In the genomic region with DNA sequence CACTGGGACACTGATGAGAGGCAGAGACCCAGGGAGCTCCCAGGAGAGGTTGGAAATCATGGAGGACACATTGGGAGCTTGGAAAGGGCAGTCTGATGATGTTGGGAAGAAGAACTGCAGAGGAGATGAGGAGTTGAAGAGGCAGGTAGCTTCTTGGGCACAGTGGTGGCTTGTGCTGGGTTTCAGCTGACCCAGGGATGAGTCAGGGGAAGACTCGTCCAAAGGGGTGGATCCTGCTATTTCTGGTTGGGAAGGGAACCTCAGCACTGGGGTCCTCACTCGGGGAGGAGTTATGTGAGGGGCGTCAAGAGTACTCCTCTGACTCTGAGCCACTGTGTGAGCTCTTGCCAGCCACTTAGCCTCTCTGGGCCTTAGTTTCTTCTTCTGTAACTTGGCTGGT, we compare ENCODE assay signal across 27 cellular contexts. TPM values are rescaled to one million over a fixed set of nuclear protein-coding genes. Genes with fewer than 3 reads are reported as not detected.
DNase-seq lines count a peak whose midpoint lies in the region; ATAC-seq, FAIRE-seq and TF ChIP-seq lines count a peak whose summit lies in the region.
"Had no signal": no experiment of that assay in that cellular context is flagged by ENCODE, and none has a peak within 500 bp of the region (broad histone marks: within the 10 kb centered on the region; RNA-seq: fewer than 3 reads in every experiment).

No MANE protein-coding gene starts in this region.

- TF ChIP-seq CTCF in H1 (IDR thresholded peaks at IDR 0.05; ENCODE audit: control extremely low read depth in 1 of 3, insufficient read depth in 1 of 3, low read depth in 1 of 3, low read length in 3 of 3) (no peak), osteoblast (IDR thresholded peaks at IDR 0.05; ENCODE audit: extremely low read depth, low read depth, low read length) (no peak), MCF 10A (IDR thresholded peaks at IDR 0.05; ENCODE audit: unreplicated experiment) (no peak)

- CTCF ChIA-PET in H1 (lab: Charles Lee; ENCODE audit: partially characterized antibody) = interaction anchor here (1.1 to 27.8 kb wide), 8 partner anchors 9 to 104 kb away, joined by 3 to 664 read pairs (median 5); a partner anchor contains a TSS
- CTCF ChIA-PET in MCF 10A (lab: Yijun Ruan, JAX) = interaction anchor here (0.5 to 3.4 kb wide), 9 partner anchors 9 to 118 kb away, joined by 3 to 13 read pairs (median 4); a partner anchor contains a TSS

- no peak overlapping the region for H3K4ac ChIP-seq in H1 (replicated peaks; ENCODE audit: insufficient read length, low read depth, low read length)

- H3K9me3 ChIP-seq in GM23248 (ENCODE audit: low read depth) (no peaks in the 10 kb centered on the region), H1 (ENCODE audit: insufficient read depth in 2 of 2, low read depth in 1 of 2, low read length in 1 of 2) (no peaks in the 10 kb centered on the region), osteoblast (ENCODE audit: low read depth, low read length) (no peaks in the 10 kb centered on the region)

- no peak for ATAC-seq in activated CD4-positive, CD25-positive, alpha-beta regulatory T cell treated with anti-CD3 and anti-CD28 coated beads, Interleukin-2, amount 50 U/mL, for 24 hours

- no peak overlapping the region for H4K8ac ChIP-seq in H1 (ENCODE audit: extremely low read depth, insufficient read depth, low read length)

- no peaks in the 10 kb centered on the region for H3K4me1 Mint-ChIP-seq in MCF 10A (ENCODE audit: insufficient read depth, unreplicated experiment)

- H2AFZ ChIP-seq in GM23248 = no peak overlapping the region
- no peak overlapping the region for H2AFZ ChIP-seq in H1 (ENCODE audit: low read length)
- H2AFZ ChIP-seq in osteoblast (ENCODE audit: low read length) = no peak overlapping the region

- no peak overlapping the region for H4K5ac ChIP-seq in H1 (ENCODE audit: insufficient read length, low read depth, low read length)

- no peak overlapping the region for H3K14ac ChIP-seq in H1 (ENCODE audit: insufficient read length)

- POLR2A ChIA-PET in H1 (lab: Charles Lee; ENCODE audit: partially characterized antibody) (interaction anchor here (0.6 to 1.1 kb wide), 2 partner anchors 12 to 85 kb away, joined by 3 read pairs; a partner anchor contains a TSS), MCF 10A (lab: Yijun Ruan, JAX) (no interaction called here)

- no peak overlapping the region for H2BK15ac ChIP-seq in H1 (ENCODE audit: low read length)

- H3K23me2 ChIP-seq in H1 (ENCODE audit: low read depth, low read length) = no peaks in the 10 kb centered on the region; the same call in 1 of the 2 replicates

- no peak overlapping the region for H2BK5ac ChIP-seq in H1 (ENCODE audit: low read depth, low read length)

- H3K23ac ChIP-seq in H1 (ENCODE audit: insufficient read length) = no peak overlapping the region

- TF ChIP-seq POLR2A in H1 (IDR thresholded peaks at IDR 0.05; ENCODE audit: control extremely low read depth in 1 of 2, low read depth in 2 of 2, low read length in 2 of 2) = no peak

- H3F3A ChIP-seq in GM23248 (ENCODE audit: insufficient read depth) = no peaks in the 10 kb centered on the region

- no TSS peak for BruUV-seq in MCF 10A (replicated peaks; lab: Mats Ljungman, UMichigan)

- intact Hi-C loops in MCF 10A (cut with micrococcal nuclease) = no loop called here

- H3K27me3 ChIP-seq in GM23248 (replicated peaks; ENCODE audit: insufficient read depth) (no peaks in the 10 kb centered on the region; the same call in 1 of the 2 replicates), H1 (replicated peaks in 1 of 4; ENCODE audit: control insufficient read depth in 3 of 4, extremely low read depth in 1 of 4, insufficient read depth in 3 of 4, low read length in 3 of 4) (peaks cover 0 to 30% (median 17%) of the 10 kb centered on the region in 4 experiments; a peak in 6 of 7 replicates), osteoblast (ENCODE audit: insufficient read depth, low read length) (no peaks in the 10 kb centered on the region)

- H3K56ac ChIP-seq in H1 (replicated peaks; ENCODE audit: insufficient read length, low read depth, low read length) = no peak overlapping the region

- no peak overlapping the region for H3K4me3 ChIP-seq in GM23248
- no peak overlapping the region for H3K4me3 ChIP-seq in H1 (ENCODE audit: extremely low read depth in 1 of 4, insufficient read depth in 2 of 4, low read depth in 3 of 4, low read length in 4 of 4)
- H3K4me3 ChIP-seq in osteoblast (ENCODE audit: insufficient read depth, low read length) = no peak overlapping the region
- H3K4me3 ChIP-seq: GM12878 had no signal

- H3K79me2 ChIP-seq in GM23248 (ENCODE audit: insufficient read depth) (no peaks in the 10 kb centered on the region), H1 (ENCODE audit: control insufficient read depth in 1 of 2, insufficient read depth in 2 of 2, low read length in 2 of 2) (no peaks in the 10 kb centered on the region), osteoblast (ENCODE audit: insufficient read depth, low read length) (no peaks in the 10 kb centered on the region)

- H3K9me2 ChIP-seq in GM23248 (ENCODE audit: insufficient read depth) = no peaks in the 10 kb centered on the region

- no peak for TF ChIP-seq EP300 in H1 (IDR thresholded peaks at IDR 0.05; ENCODE audit: borderline replicate concordance in 1 of 2, low read depth in 2 of 2, low read length in 2 of 2)

- H3K18ac ChIP-seq in H1 (ENCODE audit: extremely low read depth, low read length) = no peak overlapping the region

- no peaks in the 10 kb centered on the region for H3K9me3 Mint-ChIP-seq in MCF 10A (ENCODE audit: unreplicated experiment)
- H3K9me3 Mint-ChIP-seq: CD8-positive, alpha-beta memory T cell had no signal

- no peak overlapping the region for H3K4me2 ChIP-seq in GM23248 (ENCODE audit: unreplicated experiment)
- no peak overlapping the region for H3K4me2 ChIP-seq in H1 (ENCODE audit: insufficient read depth in 1 of 2, low read depth in 2 of 2, low read length in 2 of 2)
- no peak overlapping the region for H3K4me2 ChIP-seq in osteoblast (ENCODE audit: insufficient read depth, low read length)

- no peak for TF ChIP-seq RAD21 in H1 (IDR thresholded peaks at IDR 0.05 in 1 of 2, conservative IDR thresholded peaks at IDR 0.05 in 1 of 2; ENCODE audit: low read depth in 2 of 2, low read length in 2 of 2)

- H3K4me1 ChIP-seq in GM23248 (ENCODE audit: insufficient read depth) = no peaks in the 10 kb centered on the region
- no peaks in the 10 kb centered on the region for H3K4me1 ChIP-seq in H1 (replicated peaks in 1 of 4; ENCODE audit: control insufficient read depth in 3 of 4, insufficient read depth in 4 of 4, low read length in 3 of 4)
- H3K4me1 ChIP-seq in osteoblast (ENCODE audit: insufficient read depth, low read length) = no peaks in the 10 kb centered on the region

- 10% methylated on average over 3 of the region's 3 CpGs for WGBS in GM23248 (ENCODE audit: low coverage in 1 of 2, low lambda C conversion rate in 2 of 2, missing lambda C conversion rate in 2 of 2), 2 experiments
- WGBS in H1 (ENCODE audit: extremely low coverage in 1 of 2, insufficient coverage in 1 of 2, insufficient read length in 1 of 2, insufficient replicate concordance in 2 of 2, low coverage in 1 of 2, low lambda C conversion rate in 2 of 2, missing lambda C conversion rate in 1 of 2), 2 experiments = 73% methylated on average over 3 of the region's 3 CpGs; no CpG with 5 or more reads in 1 of the 2 experiments

- H4K91ac ChIP-seq in H1 (replicated peaks; ENCODE audit: insufficient read length, low read length) = no peak overlapping the region

- H3K27me3 Mint-ChIP-seq in MCF 10A (ENCODE audit: insufficient read depth, unreplicated experiment) = peaks cover 23% of the 10 kb centered on the region

- H4K20me1 ChIP-seq in GM23248 (ENCODE audit: insufficient read depth) (no peaks in the 10 kb centered on the region), H1 (replicated peaks in 1 of 2; ENCODE audit: control insufficient read depth in 1 of 2, insufficient read depth in 2 of 2, low read length in 2 of 2) (no peaks in the 10 kb centered on the region), osteoblast (ENCODE audit: insufficient read depth, low read length) (peaks cover 4% of the 10 kb centered on the region)

- no peak overlapping the region for H3K4me3 Mint-ChIP-seq in MCF 10A (ENCODE audit: unreplicated experiment)
- H3K4me3 Mint-ChIP-seq: B cell, CD14-positive monocyte had no signal

- no peak overlapping the region for H2BK120ac ChIP-seq in H1 (replicated peaks; ENCODE audit: low read depth, low read length)

- 0 out of 2 replicates have a peak overlapping the region, but pooled peaks have one; percentile 17 for H2BK12ac ChIP-seq in H1 (ENCODE audit: low read depth, low read length)

- H3K79me1 ChIP-seq in H1 (ENCODE audit: low read depth, low read length) = no peaks in the 10 kb centered on the region

- no peak overlapping the region for H2BK20ac ChIP-seq in H1 (ENCODE audit: low read length)

- no peak overlapping the region for H3K27ac ChIP-seq in GM23248
- H3K27ac ChIP-seq in H1 (ENCODE audit: low read depth, low read length) = no peak overlapping the region
- H3K27ac ChIP-seq in osteoblast (ENCODE audit: low read depth, low read length) = no peak overlapping the region
- H3K27ac ChIP-seq: RWPE1 had no signal

- H3K36me3 ChIP-seq in GM23248 (ENCODE audit: low read depth) = no peaks in the 10 kb centered on the region
- no peaks in the 10 kb centered on the region for H3K36me3 ChIP-seq in H1 (ENCODE audit: control insufficient read depth in 2 of 4, insufficient read depth in 4 of 4, low read length in 3 of 4)
- H3K36me3 ChIP-seq in osteoblast (ENCODE audit: insufficient read depth, low read length) = peaks cover 11% of the 10 kb centered on the region

- no peak overlapping the region for H2AK5ac ChIP-seq in H1 (ENCODE audit: low read depth, low read length)

- no peak overlapping the region for H3K27ac Mint-ChIP-seq in MCF 10A (ENCODE audit: low read depth, unreplicated experiment)
- H3K27ac Mint-ChIP-seq: B cell had no signal

- FAIRE-seq in H1 (lab: Jason Lieb, UNC) = no peak
- FAIRE-seq: GM12878 had no signal

- DNase-seq in GM23248 (peak; percentile 39), H1 (ENCODE audit: low read depth in 1 of 2, low spot score in 2 of 2) (no peak), osteoblast (ENCODE audit: insufficient read length, low spot score, missing footprints) (peak; percentile 91), MCF 10A (ENCODE audit: unreplicated experiment) (no peak)
- DNase-seq: CD8-positive, alpha-beta memory T cell; DMS 273 treated with DMSO at 0.1 percent for 48 hours; DMS79; EL; GDM1; GOT3; HCEC 1CT; NCI-H1092 treated with DMSO at 0.1 percent for 48 hours; NCI-H1436; NCI-H187; NCI-H2081 treated with DMSO at 0.1 percent for 48 hours; NCI-H2171; NCI-H226; NCI-H510A; NCI-H69; SHP77 had no signal

- in situ Hi-C loops in GM23248 (cut with MboI) = no loop called here

- H3K9ac ChIP-seq in GM23248 = no peak overlapping the region
- H3K9ac ChIP-seq in H1 (replicated peaks in 1 of 4; ENCODE audit: extremely low read depth in 1 of 4, low read depth in 3 of 4, low read length in 3 of 4) = no peak overlapping the region

- H3K36me3 Mint-ChIP-seq in MCF 10A (ENCODE audit: insufficient read depth, unreplicated experiment) = peaks cover 4% of the 10 kb centered on the region
- H3K36me3 Mint-ChIP-seq: CD8-positive, alpha-beta memory T cell had no signal

RNA-seq across cellular contexts. Expression of a gene that starts 11.5 kb away (rescaled TPM):
- 0.22 and 0.38 TPM in 2 replicates for total RNA-seq in GM23248 (2014; rRNA removed; shearing (Covaris generic))
- 0.20 and 0.38 TPM in 2 replicates for polyA plus RNA-seq in GM23248 (2016; fragmentation: Nextera tagmentation; extraction: Ambion mirVana)
- 0.35 and 0.69 TPM in 2 replicates for total RNA-seq in H1 (2021; fragmentation: NEBNext Ultra II Directional; extraction: Animal tissue kit (Norgen Biotek cat#: 25700))
- 0.27 and 0.57 TPM in 2 replicates for polyA plus RNA-seq in H1 (2011; rRNA removed)
- polyA plus RNA-seq in H1 (2011; cell fraction: cytosol; rRNA removed) = 0.45 TPM
- polyA plus RNA-seq in H1 (2011; cell fraction: nucleus; rRNA removed) = 7.5 TPM
- polyA plus RNA-seq in H1 (2012, experiment 1 of 2) = 0.40 to 0.81 TPM (median 0.56 TPM) in 4 replicates
- 0.14 TPM for polyA plus RNA-seq in H1 (2012, experiment 2 of 2)
- 0.51 TPM for polyA plus RNA-seq in H1 (2013, experiment 1 of 2)
- polyA plus RNA-seq in H1 (2013, experiment 2 of 2) = 0.37 TPM
- polyA minus RNA-seq in H1 (2011; rRNA and poly(A)+ RNA removed) = 1.4 and 2.2 TPM in 2 replicates
- polyA minus RNA-seq in H1 (2011; cell fraction: cytosol; rRNA and poly(A)+ RNA removed) = 2.1 TPM
- 4.8 TPM for polyA minus RNA-seq in H1 (2011; cell fraction: nucleus; rRNA and poly(A)+ RNA removed)
- 17.7 and 18.8 TPM in 2 replicates for total RNA-seq in osteoblast
- not detected in 2 replicates for total RNA-seq in MCF 10A (2022)
- total RNA-seq: SK-MEL-5 had no signal

RNA-seq across cellular contexts. Expression of a gene that starts 12.0 kb away (rescaled TPM):
- 1.4 and 2.4 TPM in 2 replicates for total RNA-seq in GM23248 (2014; rRNA removed; shearing (Covaris generic))
- 0.41 and 1.1 TPM in 2 replicates for polyA plus RNA-seq in GM23248 (2016; fragmentation: Nextera tagmentation; extraction: Ambion mirVana)
- total RNA-seq in H1 (2021; fragmentation: NEBNext Ultra II Directional; extraction: Animal tissue kit (Norgen Biotek cat#: 25700)) = 4.1 and 6.8 TPM in 2 replicates
- polyA plus RNA-seq in H1 (2011; rRNA removed) = 6.7 and 9.7 TPM in 2 replicates
- polyA plus RNA-seq in H1 (2011; cell fraction: cytosol; rRNA removed) = 9.0 TPM
- polyA plus RNA-seq in H1 (2011; cell fraction: nucleus; rRNA removed) = 70.2 TPM
- polyA plus RNA-seq in H1 (2012, experiment 1 of 2) = 7.9 to 10.8 TPM (median 9.6 TPM) in 4 replicates
- 2.2 TPM for polyA plus RNA-seq in H1 (2012, experiment 2 of 2)
- polyA plus RNA-seq in H1 (2013, experiment 1 of 2) = 4.9 TPM
- 4.3 TPM for polyA plus RNA-seq in H1 (2013, experiment 2 of 2)
- polyA minus RNA-seq in H1 (2011; rRNA and poly(A)+ RNA removed) = 2.8 and 8.7 TPM in 2 replicates
- polyA minus RNA-seq in H1 (2011; cell fraction: cytosol; rRNA and poly(A)+ RNA removed) = 1.4 TPM
- polyA minus RNA-seq in H1 (2011; cell fraction: nucleus; rRNA and poly(A)+ RNA removed) = 12.2 TPM
- total RNA-seq in osteoblast = 1.2 and 1.8 TPM in 2 replicates
- 15.8 and 19.9 TPM in 2 replicates for total RNA-seq in MCF 10A (2022)

RNA-seq across cellular contexts. Expression of a gene that starts 13.4 kb away (rescaled TPM):
- 3.5 and 6.8 TPM in 2 replicates for total RNA-seq in GM23248 (2014; rRNA removed; shearing (Covaris generic))
- polyA plus RNA-seq in GM23248 (2016; fragmentation: Nextera tagmentation; extraction: Ambion mirVana) (0.30 and 0.45 TPM in 2 replicates), H1 (2011; rRNA removed) (5.3 and 9.8 TPM in 2 replicates)
- total RNA-seq in H1 (2021; fragmentation: NEBNext Ultra II Directional; extraction: Animal tissue kit (Norgen Biotek cat#: 25700)) = 6.7 and 7.0 TPM in 2 replicates
- 7.5 TPM for polyA plus RNA-seq in H1 (2011; cell fraction: cytosol; rRNA removed)
- polyA plus RNA-seq in H1 (2011; cell fraction: nucleus; rRNA removed) = 52.3 TPM
- polyA plus RNA-seq in H1 (2012, experiment 1 of 2) = 5.3 to 9.0 TPM (median 7.0 TPM) in 4 replicates
- 1.1 TPM for polyA plus RNA-seq in H1 (2012, experiment 2 of 2)
- 3.7 TPM for polyA plus RNA-seq in H1 (2013, experiment 1 of 2)
- 3.1 TPM for polyA plus RNA-seq in H1 (2013, experiment 2 of 2)
- polyA minus RNA-seq in H1 (2011; rRNA and poly(A)+ RNA removed) = 4.1 TPM in 2 replicates
- 4.5 TPM for polyA minus RNA-seq in H1 (2011; cell fraction: cytosol; rRNA and poly(A)+ RNA removed)
- polyA minus RNA-seq in H1 (2011; cell fraction: nucleus; rRNA and poly(A)+ RNA removed) = 20.5 TPM
- total RNA-seq in osteoblast (4.7 and 5.1 TPM in 2 replicates), MCF 10A (2022) (21.7 and 23.8 TPM in 2 replicates)

RNA-seq across cellular contexts. Expression of a gene that starts 15.6 kb away (rescaled TPM):
- 0.51 and 2.1 TPM in 2 replicates for total RNA-seq in GM23248 (2014; rRNA removed; shearing (Covaris generic))
- polyA plus RNA-seq in GM23248 (2016; fragmentation: Nextera tagmentation; extraction: Ambion mirVana) (1.2 TPM in 2 replicates), H1 (2011; rRNA removed) (0.09 and 0.11 TPM in 2 replicates)
- not detected in 2 replicates for total RNA-seq in H1 (2021; fragmentation: NEBNext Ultra II Directional; extraction: Animal tissue kit (Norgen Biotek cat#: 25700))
- polyA plus RNA-seq in H1 (2011; cell fraction: cytosol; rRNA removed) = 0.08 TPM
- polyA plus RNA-seq in H1 (2011; cell fraction: nucleus; rRNA removed) = 0.11 TPM
- 0.21 TPM in 1 of 4 replicates, not detected in the others for polyA plus RNA-seq in H1 (2012, experiment 1 of 2)
- not detected for polyA plus RNA-seq in H1 (2012, experiment 2 of 2)
- not detected for polyA plus RNA-seq in H1 (2013, experiment 1 of 2)
- not detected for polyA plus RNA-seq in H1 (2013, experiment 2 of 2)
- polyA minus RNA-seq in H1 (2011; rRNA and poly(A)+ RNA removed) = not detected in 2 replicates
- polyA minus RNA-seq in H1 (2011; cell fraction: cytosol; rRNA and poly(A)+ RNA removed) = not detected
- polyA minus RNA-seq in H1 (2011; cell fraction: nucleus; rRNA and poly(A)+ RNA removed) = not detected
- total RNA-seq in osteoblast (0.36 and 0.59 TPM in 2 replicates), MCF 10A (2022) (0.52 and 1.3 TPM in 2 replicates)
- total RNA-seq: A673 had no signal

RNA-seq across cellular contexts. Expression of a gene that starts 16.4 kb away (rescaled TPM):
- total RNA-seq in GM23248 (2014; rRNA removed; shearing (Covaris generic)) = 2.2 and 5.3 TPM in 2 replicates
- polyA plus RNA-seq in GM23248 (2016; fragmentation: Nextera tagmentation; extraction: Ambion mirVana) = 5.1 and 5.3 TPM in 2 replicates
- total RNA-seq in H1 (2021; fragmentation: NEBNext Ultra II Directional; extraction: Animal tissue kit (Norgen Biotek cat#: 25700)) = 0.39 and 0.55 TPM in 2 replicates
- polyA plus RNA-seq in H1 (2011; rRNA removed) = 0.20 and 0.24 TPM in 2 replicates
- 0.36 TPM for polyA plus RNA-seq in H1 (2011; cell fraction: cytosol; rRNA removed)
- 0.73 TPM for polyA plus RNA-seq in H1 (2011; cell fraction: nucleus; rRNA removed)
- 0.20 to 0.72 TPM (median 0.32 TPM) in 3 of 4 replicates, not detected in the other for polyA plus RNA-seq in H1 (2012, experiment 1 of 2)
- not detected for polyA plus RNA-seq in H1 (2012, experiment 2 of 2)
- polyA plus RNA-seq in H1 (2013, experiment 1 of 2) = 0.30 TPM
- 0.26 TPM for polyA plus RNA-seq in H1 (2013, experiment 2 of 2)
- polyA minus RNA-seq in H1 (2011; rRNA and poly(A)+ RNA removed) = 0.17 and 0.76 TPM in 2 replicates
- polyA minus RNA-seq in H1 (2011; cell fraction: cytosol; rRNA and poly(A)+ RNA removed) = not detected
- 0.90 TPM for polyA minus RNA-seq in H1 (2011; cell fraction: nucleus; rRNA and poly(A)+ RNA removed)
- 9.1 and 11.9 TPM in 2 replicates for total RNA-seq in osteoblast
- not detected in 2 replicates for total RNA-seq in MCF 10A (2022)
- total RNA-seq: A673, SK-MEL-5 had no signal

Comparison
In these comparisons a context has a peak if more than half of its experiments do, and no peak if none do; other contexts are left out.
1. DNase-seq: peak in GM23248 (single experiment) and osteoblast (single experiment); none in H1 (0 of 2) and MCF 10A (single experiment).
2. RNA of a gene that starts 11.5 kb away (total RNA-seq): 17.7 to 18.8 TPM in osteoblast; 0.35 to 0.69 TPM in H1, 0.22 to 0.38 TPM in GM23248 and not detected in MCF 10A; every median in the first group is over 10 times any median in the second.